In genomic region chr2:67684991-67685390, GRCh38 we compare ENCODE assay signal across 22 cellular contexts.
"Had no signal": no experiment of that assay in that cellular context is flagged by ENCODE, and none has a peak within 500 bp of the region (broad histone marks: within the 10 kb centered on the region; RNA-seq: fewer than 3 reads in every experiment).

No MANE protein-coding gene starts in this region.

- H3K4me1 Mint-ChIP-seq: memory B cell; nephron; neural progenitor cell; stimulated activated effector memory CD8-positive, alpha-beta T cell treated with anti-CD3 and anti-CD28 coated beads, Interleukin-12 subunit alpha, Interleukin-12 subunit beta, amount 100 ng/mL, for 72 hours had no signal

- H3K27ac ChIP-seq: dorsolateral prefrontal cortex, gastrocnemius medialis, lower lobe of right lung, neural progenitor cell, parathyroid adenoma, right atrium auricular region, testis, tibial artery had no signal

- H3K27me3 ChIP-seq: gastrocnemius medialis, neural progenitor cell, right atrium auricular region, testis, tibial artery had no signal

- H3K9me3 Mint-ChIP-seq: memory B cell, nephron, neural progenitor cell had no signal

- H3K79me2 ChIP-seq: parathyroid adenoma had no signal

- DNase-seq: dorsolateral prefrontal cortex; effector CD4-positive, alpha-beta T cell; foreskin fibroblast; gastrocnemius medialis; head of caudate nucleus; left ventricle myocardium superior; lower lobe of right lung; mucosa of descending colon; naive thymus-derived CD4-positive, alpha-beta T cell; stimulated activated CD4-positive, alpha-beta T cell treated with anti-CD3 and anti-CD28 coated beads, Interleukin-2, amount 100 ng/mL, for 24 hours; stimulated activated CD4-positive, alpha-beta T cell treated with anti-CD3 and anti-CD28 coated beads, Interleukin-4, amount 100 ng/mL, for 24 hours; stimulated activated naive CD8-positive, alpha-beta T cell treated with anti-CD3 and anti-CD28 coated beads, Interleukin-15, Interleukin-2, amounts not matched to agents 100 U/mL and 50 U/mL, for 24 hours; testis; tibial artery had no signal

- H2AFZ ChIP-seq: neural progenitor cell, parathyroid adenoma had no signal

- H3K4me2 ChIP-seq: neural progenitor cell had no signal

- H3K4me3 Mint-ChIP-seq: memory B cell; naive thymus-derived CD4-positive, alpha-beta T cell; nephron; neural progenitor cell; stimulated activated effector memory CD8-positive, alpha-beta T cell treated with anti-CD3 and anti-CD28 coated beads, Interleukin-12 subunit alpha, Interleukin-12 subunit beta, amount 100 ng/mL, for 72 hours; type B pancreatic cell had no signal

- H3K36me3 ChIP-seq: gastrocnemius medialis, lower lobe of right lung, neural progenitor cell, right atrium auricular region, tibial artery had no signal

- H3K27ac Mint-ChIP-seq: memory B cell; naive thymus-derived CD4-positive, alpha-beta T cell; nephron; neural progenitor cell; progenitor cell of endocrine pancreas; stimulated activated effector memory CD8-positive, alpha-beta T cell treated with anti-CD3 and anti-CD28 coated beads, Interleukin-12 subunit alpha, Interleukin-12 subunit beta, amount 100 ng/mL, for 72 hours; type B pancreatic cell had no signal

- H3K4me1 ChIP-seq: gastrocnemius medialis, lower lobe of right lung, neural progenitor cell, parathyroid adenoma, right atrium auricular region, testis, tibial artery had no signal

- H3K36me3 Mint-ChIP-seq: memory B cell; naive thymus-derived CD4-positive, alpha-beta T cell; neural progenitor cell; stimulated activated effector memory CD8-positive, alpha-beta T cell treated with anti-CD3 and anti-CD28 coated beads, Interleukin-12 subunit alpha, Interleukin-12 subunit beta, amount 100 ng/mL, for 72 hours; type B pancreatic cell had no signal

- H3K4me3 ChIP-seq: dorsolateral prefrontal cortex, gastrocnemius medialis, lower lobe of right lung, mucosa of descending colon, neural progenitor cell, right atrium auricular region, testis, tibial artery had no signal

- H3K9ac ChIP-seq: neural progenitor cell, parathyroid adenoma had no signal

- H3K9me3 ChIP-seq: gastrocnemius medialis, lower lobe of right lung, mucosa of descending colon, right atrium auricular region, testis, tibial artery had no signal
